Comparison of ENCODE assay signal across 15 cellular contexts in the genomic region with DNA sequence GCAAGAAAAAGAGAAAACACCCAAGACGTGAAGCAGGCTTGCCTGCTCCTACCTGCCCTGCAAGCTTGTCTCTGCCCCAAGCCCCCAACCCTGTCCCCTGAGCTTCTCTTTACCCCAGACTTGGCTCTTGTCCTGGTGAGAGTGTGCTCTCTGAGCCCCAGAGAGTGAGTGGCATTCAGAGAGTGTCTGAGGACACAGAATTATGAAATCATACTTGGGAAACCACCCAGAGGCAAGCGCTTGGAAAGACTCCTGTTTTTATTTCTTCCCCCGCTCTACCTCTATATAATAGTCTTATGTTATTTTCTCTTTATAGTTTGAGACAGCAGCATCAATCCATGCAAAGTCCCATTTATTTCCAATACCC.
DNase-seq lines count a peak whose midpoint lies in the region; ATAC-seq, FAIRE-seq and TF ChIP-seq lines count a peak whose summit lies in the region.
"Had no signal": no experiment of that assay in that cellular context is flagged by ENCODE, and none has a peak within 500 bp of the region (broad histone marks: within the 10 kb centered on the region; RNA-seq: fewer than 3 reads in every experiment).

No MANE protein-coding gene starts in this region.

- no peak overlapping the region for H3K4me2 ChIP-seq in HepG2 (ENCODE audit: low read depth, low read length)
- H3K4me2 ChIP-seq: BLaER1 had no signal

- no peak for TF ChIP-seq POLR2A in HepG2 (IDR thresholded peaks at IDR 0.05; ENCODE audit: insufficient read depth in 1 of 2, low read depth in 2 of 2, low read length in 2 of 2)
- no peak for TF ChIP-seq POLR2A in sigmoid colon (IDR thresholded peaks at IDR 0.05)
- no peak for TF ChIP-seq POLR2A in GM12891 (IDR thresholded peaks at IDR 0.05; ENCODE audit: low read depth, low read length)

- no peak overlapping the region for H2AFZ ChIP-seq in HepG2 (ENCODE audit: low read length)

- no peaks in the 10 kb centered on the region for H3K27me3 ChIP-seq in liver (ENCODE audit: control insufficient read depth in 4 of 4, insufficient read depth in 4 of 4, low read length in 3 of 4)
- 0 out of 5 replicates have a peak, but pooled peaks cover 0 to 2% of the 10 kb centered on the region in 2 experiments for H3K27me3 ChIP-seq in HepG2 (ENCODE audit: control insufficient read depth in 1 of 2, insufficient read depth in 2 of 2, low read length in 2 of 2)
- no peaks in the 10 kb centered on the region for H3K27me3 ChIP-seq in lower lobe of right lung (ENCODE audit: low read depth)
- no peaks in the 10 kb centered on the region for H3K27me3 ChIP-seq in sigmoid colon
- H3K27me3 ChIP-seq: BLaER1 had no signal

- intact Hi-C loops in HepG2 (cut with micrococcal nuclease; ENCODE audit: unreplicated experiment) (no loop called here), lower lobe of right lung (cut with DNase I) (no loop called here), sigmoid colon (cut with DNase I) (loop anchor here (5.0 to 10.0 kb wide), 3 partner anchors 110 to 270 kb away; no protein-coding TSS in a partner anchor)

- POLR2A ChIA-PET in HepG2 (lab: Yijun Ruan, JAX) = no interaction called here

- H3K9ac ChIP-seq in liver (ENCODE audit: low read depth in 1 of 2, low read length in 2 of 2) (peak overlapping the region in 1 of 2 donors; percentile 35), HepG2 (ENCODE audit: insufficient read depth, low read depth, low read length) (no peak overlapping the region)
- H3K9ac ChIP-seq: BLaER1 had no signal

- TF ChIP-seq EP300 in HepG2 (IDR thresholded peaks at IDR 0.05; ENCODE audit: low read depth in 2 of 2, low read length in 2 of 2) = no peak
- no peak for TF ChIP-seq EP300 in HepG2 (CRISPR knock-in tag; IDR thresholded peaks at IDR 0.05; ENCODE audit: borderline replicate concordance)
- TF ChIP-seq EP300 in sigmoid colon (IDR thresholded peaks at IDR 0.05) = no peak

- H3K9me3 ChIP-seq in liver (ENCODE audit: control insufficient read depth in 4 of 4, low read length in 3 of 4) (no peaks in the 10 kb centered on the region), HepG2 (ENCODE audit: low read length) (no peaks in the 10 kb centered on the region), lower lobe of right lung (no peaks in the 10 kb centered on the region), sigmoid colon (no peaks in the 10 kb centered on the region)
- H3K9me3 ChIP-seq: BLaER1 had no signal

- TF ChIP-seq CTCF in liver (IDR thresholded peaks at IDR 0.05; ENCODE audit: low read depth, low read length, missing input control) (no peak), HepG2 (CRISPR knock-in tag; IDR thresholded peaks at IDR 0.05) (no peak), lower lobe of right lung (IDR thresholded peaks at IDR 0.05) (no peak), sigmoid colon (IDR thresholded peaks at IDR 0.05) (no peak)

- ATAC-seq in HepG2 = no peak
- peak; percentile 75 to 86 for ATAC-seq in lower lobe of right lung
- no peak for ATAC-seq in activated CD4-positive, CD25-positive, alpha-beta regulatory T cell treated with anti-CD3 and anti-CD28 coated beads, Interleukin-2, amount 50 U/mL, for 24 hours
- ATAC-seq: T-cell had no signal

- TF ChIP-seq RAD21 in liver (IDR thresholded peaks at IDR 0.05) (peak in 1 of 2 donors; percentile 9), HepG2 (CRISPR knock-in tag; IDR thresholded peaks at IDR 0.05) (no peak)

- no peak for FAIRE-seq in HepG2 (lab: Jason Lieb, UNC)
- FAIRE-seq in GM12891 (lab: Jason Lieb, UNC) = no peak

- H3K79me2 ChIP-seq in HepG2 (ENCODE audit: insufficient read depth, low read length) = no peaks in the 10 kb centered on the region

- no peaks in the 10 kb centered on the region for H4K20me1 ChIP-seq in HepG2 (ENCODE audit: insufficient read depth, low read length)
- H4K20me1 ChIP-seq: BLaER1 had no signal

- BruUV-seq in HepG2 (replicated peaks; lab: Mats Ljungman, UMichigan) = no TSS peak

- peaks cover 4 to 47% (median 34%) of the 10 kb centered on the region in 4 donors for H3K4me1 ChIP-seq in liver (ENCODE audit: control insufficient read depth in 4 of 4, insufficient read depth in 4 of 4, low read length in 3 of 4)
- H3K4me1 ChIP-seq in HepG2 (ENCODE audit: insufficient read depth, low read length) = no peaks in the 10 kb centered on the region
- H3K4me1 ChIP-seq in lower lobe of right lung = peaks cover 12% of the 10 kb centered on the region
- H3K4me1 ChIP-seq in sigmoid colon = peaks cover 0 to 32% (median 26%) of the 10 kb centered on the region in 4 donors

- peak overlapping the region; percentile 60 to 77 for H3K27ac ChIP-seq in liver (ENCODE audit: low read depth in 1 of 2, low read length in 2 of 2)
- H3K27ac ChIP-seq in HepG2 (ENCODE audit: extremely low read length, insufficient read depth, low read length) = no peak overlapping the region
- peak overlapping the region; percentile 37 for H3K27ac ChIP-seq in lower lobe of right lung
- H3K27ac ChIP-seq in sigmoid colon = peak overlapping the region; percentile 81 to 86 (median 82)
- H3K27ac ChIP-seq: BLaER1 had no signal

- WGBS in liver = 19% methylated on average over 3 of the region's 3 CpGs
- WGBS in HepG2 (ENCODE audit: low lambda C conversion rate) = 39% methylated on average over 3 of the region's 3 CpGs
- WGBS in sigmoid colon, 2 donors = 31 to 55% methylated on average over 3 of the region's 3 CpGs

- DNase-seq in HepG2 (ENCODE audit: low spot score) = no peak
- no peak for DNase-seq in lower lobe of right lung
- no peak for DNase-seq in sigmoid colon
- DNase-seq in stimulated activated CD4-positive, alpha-beta T cell treated with anti-CD3 and anti-CD28 coated beads, Interleukin-4, amount 100 ng/mL, for 4 hours = no peak
- DNase-seq in GF-D8 (lab: John Stamatoyannopoulos, UW) = no peak
- no peak for DNase-seq in GM12891 (ENCODE audit: insufficient read length, low spot score)
- DNase-seq: activated T-cell treated with anti-CD3 and anti-CD28 coated beads for 4 hours, cortex of kidney, NCI-H1048, NCI-H2081, NCI-H510A treated with DMSO at 0.1 percent for 48 hours, T-cell had no signal

- in situ Hi-C loops in HepG2 (cut with HindIII; ENCODE audit: extremely low pct_ligation_motif_present, low pct_unique_long_range_greater_than_20kb) = no loop called here

- H3K4me3 ChIP-seq in liver (ENCODE audit: low read depth in 1 of 3, low read length in 3 of 3) (no peak overlapping the region), HepG2 (replicated peaks in 1 of 3; ENCODE audit: insufficient read depth in 1 of 3, low read depth in 2 of 3, low read length in 3 of 3) (no peak overlapping the region), lower lobe of right lung (no peak overlapping the region), sigmoid colon (no peak overlapping the region)
- H3K4me3 ChIP-seq: BLaER1 had no signal

- no peaks in the 10 kb centered on the region for H3K36me3 ChIP-seq in liver (ENCODE audit: control insufficient read depth in 4 of 4, insufficient read depth in 3 of 4, low read depth in 1 of 4, low read length in 3 of 4)
- no peaks in the 10 kb centered on the region for H3K36me3 ChIP-seq in HepG2 (replicated peaks in 1 of 2; ENCODE audit: control insufficient read depth in 1 of 2, insufficient read depth in 2 of 2, low read length in 2 of 2)
- no peaks in the 10 kb centered on the region for H3K36me3 ChIP-seq in lower lobe of right lung
- no peaks in the 10 kb centered on the region for H3K36me3 ChIP-seq in sigmoid colon
- H3K36me3 ChIP-seq: BLaER1 had no signal

- CTCF ChIA-PET in HepG2 (lab: Yijun Ruan, JAX; ENCODE audit: low intra/inter-chr PET ratio, low total read pairs) = no interaction called here

TF ChIP-seq in liver, 16 proteins besides CTCF, POLR2A, EP300 and RAD21 (continues in another document):
- peak; percentile 7 for TF ChIP-seq HNF4G (IDR thresholded peaks at IDR 0.05)
- peak in 1 of 2 donors; percentile 24 for TF ChIP-seq HNF4A (conservative IDR thresholded peaks at IDR 0.05)

TF ChIP-seq in HepG2, 621 proteins besides CTCF, POLR2A, EP300 and RAD21 (continues in another document):
- TF ChIP-seq KLF16 (CRISPR knock-in tag; IDR thresholded peaks at IDR 0.05) = no peak
- TF ChIP-seq TBX2 (CRISPR knock-in tag; IDR thresholded peaks at IDR 0.05; ENCODE audit: borderline replicate concordance) = no peak
- TF ChIP-seq JARID2 (CRISPR knock-in tag; IDR thresholded peaks at IDR 0.05; ENCODE audit: insufficient replicate concordance) = no peak
- TF ChIP-seq ZNF75D (CRISPR knock-in tag; IDR thresholded peaks at IDR 0.05; ENCODE audit: borderline replicate concordance) = no peak
- TF ChIP-seq ZBTB46 (CRISPR knock-in tag; IDR thresholded peaks at IDR 0.05; ENCODE audit: borderline replicate concordance) = no peak

TF ChIP-seq in GM12891, 5 proteins besides CTCF, POLR2A, EP300 and RAD21:
- TF ChIP-seq TAF1 (IDR thresholded peaks at IDR 0.05; ENCODE audit: low read depth, low read length) = no peak
- TF ChIP-seq PAX5 (IDR thresholded peaks at IDR 0.05; ENCODE audit: insufficient read depth, low read length, severe bottlenecking) = no peak
- TF ChIP-seq SPI1 (IDR thresholded peaks at IDR 0.05; ENCODE audit: low read depth, low read length) = no peak
- TF ChIP-seq POLR2AphosphoS5 (IDR thresholded peaks at IDR 0.05; ENCODE audit: low read depth, low read length) = no peak
- no peak for TF ChIP-seq POU2F2 (IDR thresholded peaks at IDR 0.05; ENCODE audit: low read depth, low read length)

Comparison
In these comparisons a context has a peak if more than half of its experiments do, and no peak if none do; other contexts are left out.
1. ATAC-seq: peak in lower lobe of right lung (2 of 2); none in HepG2 (single experiment) and activated CD4-positive, CD25-positive, alpha-beta regulatory T cell treated with anti-CD3 and anti-CD28 coated beads, Interleukin-2, amount 50 U/mL, for 24 hours (0 of 2).